21 cellular contexts compared by ENCODE assay signal in the genomic region with DNA sequence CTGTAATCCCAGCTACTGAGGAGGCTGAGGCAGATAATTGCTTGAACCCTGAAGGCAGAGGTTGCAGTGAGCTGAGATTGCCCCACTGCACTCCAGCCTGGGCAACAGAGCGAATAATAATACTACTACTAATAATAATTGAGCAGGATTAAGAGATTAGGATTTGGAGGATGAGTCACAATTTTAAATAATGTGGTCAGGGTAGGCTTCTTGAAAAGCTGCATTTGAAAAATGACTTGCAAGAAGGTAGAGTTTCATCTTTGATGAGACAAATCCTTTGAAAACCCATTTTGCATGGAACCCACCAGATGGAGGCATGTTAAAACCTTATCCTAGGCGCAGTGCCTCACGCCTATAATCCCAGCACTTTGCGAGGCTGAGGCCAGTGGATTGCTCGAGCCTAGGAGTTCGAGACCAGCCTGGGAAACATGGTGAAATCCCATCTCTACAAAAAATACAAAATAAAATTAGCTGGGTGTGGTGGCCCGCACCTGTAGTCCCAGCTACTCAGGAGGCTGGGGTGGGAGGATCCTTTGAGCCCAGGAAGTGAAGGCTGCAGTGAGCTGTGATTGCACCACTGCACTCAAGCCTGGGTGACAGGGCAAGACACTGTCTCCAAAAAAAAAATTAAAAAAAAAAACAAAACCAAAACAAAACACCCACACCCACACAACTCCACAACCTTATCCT. TPM values are rescaled to one million over a fixed set of nuclear protein-coding genes. Genes with fewer than 3 reads are reported as not detected.
DNase-seq lines count a peak whose midpoint lies in the region; ATAC-seq and TF ChIP-seq lines count a peak whose summit lies in the region.
"Had no signal": no experiment of that assay in that cellular context is flagged by ENCODE, and none has a peak within 500 bp of the region (broad histone marks: within the 10 kb centered on the region; RNA-seq: fewer than 3 reads in every experiment).

No MANE protein-coding gene starts in this region.

- CTCF ChIA-PET in CD4-positive, alpha-beta T cell (lab: Charles Lee) = no interaction called here

- no peak for ATAC-seq in gastroesophageal sphincter
- ATAC-seq in CD4-positive, alpha-beta T cell (ENCODE audit: poor library complexity) = no peak
- ATAC-seq: mucosa of descending colon had no signal

- H3K9me3 Mint-ChIP-seq in CD4-positive, alpha-beta T cell = peaks cover 3% of the 10 kb centered on the region
- H3K9me3 Mint-ChIP-seq: T-helper 1 cell treated with Interleukin-12 subunit alpha and Interleukin-12 subunit beta and Interleukin-4 antibody, amounts not matched to agents 30 μg/mL and 1 μg/mL, for 36 hours had no signal

- H3K4me1 Mint-ChIP-seq in CD4-positive, alpha-beta T cell (ENCODE audit: low read depth) = no peaks in the 10 kb centered on the region

- no peaks in the 10 kb centered on the region for H3K27me3 ChIP-seq in gastroesophageal sphincter
- H3K27me3 ChIP-seq in transverse colon = peaks cover 20% of the 10 kb centered on the region
- peaks cover 33% of the 10 kb centered on the region for H3K27me3 ChIP-seq in CD4-positive, alpha-beta T cell (ENCODE audit: control insufficient read depth, insufficient read depth, low read length)

- H3K27ac Mint-ChIP-seq in CD4-positive, alpha-beta T cell = no peak overlapping the region
- H3K27ac Mint-ChIP-seq: CD4-positive, alpha-beta memory T cell; T-helper 1 cell treated with Interleukin-12 subunit alpha and Interleukin-12 subunit beta and Interleukin-4 antibody, amounts not matched to agents 30 μg/mL and 1 μg/mL, for 36 hours had no signal

- H3K4me1 ChIP-seq in gastroesophageal sphincter (peaks cover 3 to 47% (median 16%) of the 10 kb centered on the region in 3 donors), transverse colon (peaks cover 9 to 37% (median 21%) of the 10 kb centered on the region in 4 donors)

- no peak for TF ChIP-seq EP300 in gastroesophageal sphincter (IDR thresholded peaks at IDR 0.05)
- no peak for TF ChIP-seq EP300 in transverse colon (IDR thresholded peaks at IDR 0.05; ENCODE audit: low read depth)

- H3K4me3 ChIP-seq in gastroesophageal sphincter (no peak overlapping the region), transverse colon (no peak overlapping the region)
- H3K4me3 ChIP-seq: mucosa of descending colon, skin epidermis had no signal

- no peak overlapping the region for H3K4me3 Mint-ChIP-seq in CD4-positive, alpha-beta T cell
- H3K4me3 Mint-ChIP-seq: CD4-positive, alpha-beta memory T cell; T-helper 1 cell treated with Interleukin-12 subunit alpha and Interleukin-12 subunit beta and Interleukin-4 antibody, amounts not matched to agents 30 μg/mL and 1 μg/mL, for 36 hours had no signal

- H3K36me3 ChIP-seq in gastroesophageal sphincter = no peaks in the 10 kb centered on the region
- no peaks in the 10 kb centered on the region for H3K36me3 ChIP-seq in transverse colon
- H3K36me3 ChIP-seq: neutrophil had no signal

- in situ Hi-C loops in transverse colon (cut with MboI; ENCODE audit: low pct_ligation_motif_present in 1 of 4, low pct_unique_long_range_greater_than_20kb in 1 of 4, low sequenced_read_pairs in 3 of 4) (no loop called here), ACHN (cut with HindIII; ENCODE audit: low pct_ligation_motif_present, low pct_unique_long_range_greater_than_20kb, low sequenced_read_pairs) (no loop called here)

- no peak for TF ChIP-seq CTCF in VCaP (conservative IDR thresholded peaks at IDR 0.05)
- TF ChIP-seq CTCF in gastroesophageal sphincter (IDR thresholded peaks at IDR 0.05) = no peak
- no peak for TF ChIP-seq CTCF in transverse colon (IDR thresholded peaks at IDR 0.05)
- TF ChIP-seq CTCF in CD4-positive, alpha-beta T cell (IDR thresholded peaks at IDR 0.05) = no peak

- peaks cover 53% of the 10 kb centered on the region for H3K27me3 Mint-ChIP-seq in CD4-positive, alpha-beta T cell

- peak; percentile 30 to 72 for DNase-seq in NCI-H524 (lab: John Stamatoyannopoulos, UW)
- no peak for DNase-seq in NCI-H524 treated with DMSO at 0.1 percent for 48 hours (lab: John Stamatoyannopoulos, UW)
- no peak for DNase-seq in transverse colon
- no peak for DNase-seq in amniotic stem cell (lab: John Stamatoyannopoulos, UW)
- DNase-seq in CD4-positive, alpha-beta T cell = no peak
- no peak for DNase-seq in ACHN
- DNase-seq: activated CD4-positive, CD25-positive, alpha-beta regulatory T cell; activated CD8-positive, alpha-beta memory T cell treated with anti-CD3 and anti-CD28 coated beads for 24 hours; CD4-positive, alpha-beta memory T cell; glutamatergic neuron; mucosa of descending colon; MV-4-11; NCI-H2029 treated with DMSO at 0.1 percent for 48 hours; NCI-H526 treated with DMSO at 0.1 percent for 48 hours; trophoblast cell had no signal

- peak overlapping the region; percentile 68 for H3K27ac ChIP-seq in VCaP
- H3K27ac ChIP-seq in gastroesophageal sphincter = peak overlapping the region; percentile 43 to 95 (median 75)
- H3K27ac ChIP-seq in transverse colon = peak overlapping the region; percentile 49 to 73 (median 58)
- H3K27ac ChIP-seq in CD4-positive, alpha-beta T cell (ENCODE audit: low read depth, low read length) = no peak overlapping the region
- H3K27ac ChIP-seq: 22Rv1, neutrophil had no signal

- TF ChIP-seq POLR2A in gastroesophageal sphincter (IDR thresholded peaks at IDR 0.05) (no peak), transverse colon (IDR thresholded peaks at IDR 0.05) (no peak)

- POLR2A ChIA-PET in CD4-positive, alpha-beta T cell (lab: Charles Lee) = no interaction called here

- intact Hi-C loops in transverse colon (cut with DNase I; ENCODE audit: low total_unique reads) = no loop called here
- intact Hi-C loops in CD4-positive, alpha-beta T cell (cut with DNase I, micrococcal nuclease) = no loop called here

- 84 to 86% methylated on average over 5 of the region's 7 CpGs for WGBS in gastroesophageal sphincter (ENCODE audit: low coverage in 1 of 2), 2 donors
- WGBS in transverse colon (ENCODE audit: low coverage in 1 of 2), 2 donors = 85 to 92% methylated on average over 5 to 7 of the region's 7 CpGs

- H3K36me3 Mint-ChIP-seq in CD4-positive, alpha-beta T cell (ENCODE audit: low read depth) = peaks cover 3% of the 10 kb centered on the region

- H3K9me3 ChIP-seq in gastroesophageal sphincter (no peaks in the 10 kb centered on the region), transverse colon (no peaks in the 10 kb centered on the region)
- no peaks in the 10 kb centered on the region for H3K9me3 ChIP-seq in CD4-positive, alpha-beta T cell (ENCODE audit: control insufficient read depth, low read length)
- H3K9me3 ChIP-seq: mucosa of descending colon, neutrophil had no signal

RNA-seq across cellular contexts. Expression of a gene that starts 3.2 kb away (rescaled TPM):
- total RNA-seq in gastroesophageal sphincter (10 to 100 TPM; 17.4 to 26.2 (median 23.4) TPM), transverse colon (100 to 1,000 TPM; 120 to 321 (median 252) TPM)
- not detected for total RNA-seq in CD4-positive, alpha-beta T cell
- total RNA-seq: CD4-positive, alpha-beta memory T cell had no signal

Comparison
In these comparisons a context has a peak if more than half of its experiments do, and no peak if none do; other contexts are left out.
1. DNase-seq: peak in NCI-H524 (2 of 2); none in NCI-H524 treated with DMSO at 0.1 percent for 48 hours (single experiment), transverse colon (single experiment), amniotic stem cell (single experiment), CD4-positive, alpha-beta T cell (0 of 10) and ACHN (single experiment).
2. RNA of a gene that starts 3.2 kb away (total RNA-seq): 120 to 321 TPM in transverse colon and 17.4 to 26.2 TPM in gastroesophageal sphincter; not detected in CD4-positive, alpha-beta T cell; every median in the first group is over 10 times any median in the second.